In the genomic region with DNA sequence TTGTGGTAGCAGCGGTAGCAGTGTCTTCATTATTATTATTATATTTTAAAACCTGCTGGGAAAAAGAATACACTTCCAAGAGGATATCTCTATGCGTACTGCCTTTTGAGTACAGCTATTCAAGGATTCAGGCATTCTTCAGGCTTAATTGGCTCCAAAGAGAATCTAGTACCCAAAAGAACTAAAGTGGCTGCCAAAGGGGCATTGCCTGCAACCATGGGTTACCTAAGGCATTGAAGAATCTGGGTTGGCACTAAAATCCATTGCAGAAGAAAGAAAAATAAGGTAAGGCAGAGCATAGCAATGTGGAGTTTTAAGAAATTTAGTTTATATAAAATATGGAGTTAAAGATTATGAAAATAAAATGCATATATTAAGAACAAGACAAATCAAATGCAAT, we compare ENCODE assay signal across 16 cellular contexts.
DNase-seq lines count a peak whose midpoint lies in the region; ATAC-seq and TF ChIP-seq lines count a peak whose summit lies in the region.
"Had no signal": no experiment of that assay in that cellular context is flagged by ENCODE, and none has a peak within 500 bp of the region (broad histone marks: within the 10 kb centered on the region; RNA-seq: fewer than 3 reads in every experiment).

No MANE protein-coding gene starts in this region.

- TF ChIP-seq CTCF in brain (conservative IDR thresholded peaks at IDR 0.05) (no peak), neural progenitor cell (IDR thresholded peaks at IDR 0.05) (no peak)

- H3K27me3 ChIP-seq in neural progenitor cell, result no peaks in the 10 kb centered on the region

- H3K4me3 Mint-ChIP-seq in brain (peak overlapping the region in 2 of 5 experiments; percentile 11 to 39), neural progenitor cell (no peak overlapping the region)
- H3K4me3 Mint-ChIP-seq: CD4-positive, alpha-beta T cell; HFFc6 had no signal

- H3K36me3 Mint-ChIP-seq in brain, result no peaks in the 10 kb centered on the region
- no peaks in the 10 kb centered on the region for H3K36me3 Mint-ChIP-seq in neural progenitor cell

- H3K9me3 Mint-ChIP-seq in brain, result peaks cover 0 to 3% (median 2%) of the 10 kb centered on the region in 5 experiments
- H3K9me3 Mint-ChIP-seq in neural progenitor cell, result peaks cover 1% of the 10 kb centered on the region
- H3K9me3 Mint-ChIP-seq: CD4-positive, alpha-beta T cell had no signal

- ATAC-seq in HG03108 (IDR thresholded peaks at IDR 0.05; ENCODE audit: unreplicated experiment), result no peak
- no peak for ATAC-seq in HG02623 (IDR thresholded peaks at IDR 0.05; ENCODE audit: unreplicated experiment)
- ATAC-seq: HCT116 had no signal

- peaks cover 51% of the 10 kb centered on the region for H3K4me1 Mint-ChIP-seq in brain
- H3K4me1 Mint-ChIP-seq in neural progenitor cell, result peaks cover 13% of the 10 kb centered on the region

- H3K27me3 Mint-ChIP-seq in brain (no peaks in the 10 kb centered on the region), neural progenitor cell (ENCODE audit: insufficient read depth, low read depth) (no peaks in the 10 kb centered on the region)

- DNase-seq in globus pallidus (ENCODE audit: low spot score) (peak; percentile 68), neural progenitor cell (ENCODE audit: low spot score) (peak; percentile 21), NCI-H1694 (lab: John Stamatoyannopoulos, UW) (no peak)
- DNase-seq in activated CD8-positive, alpha-beta memory T cell treated with anti-CD3 and anti-CD28 coated beads, Interleukin-2, amount 50 U/mL, for 48 hours, result no peak
- DNase-seq: ACHN; Caco-2; CD4-positive, alpha-beta T cell; GDM1; GOT3; H7; HFFc6 had no signal

- no peaks in the 10 kb centered on the region for H3F3A ChIP-seq in neural progenitor cell (ENCODE audit: low read depth)

- no peak overlapping the region for H3K4me3 ChIP-seq in neural progenitor cell

- no peaks in the 10 kb centered on the region for H3K9me3 ChIP-seq in neural progenitor cell (ENCODE audit: low read depth)
- H3K9me3 ChIP-seq: Caco-2 had no signal

- no peak overlapping the region for H3K27ac ChIP-seq in neural progenitor cell
- H3K27ac ChIP-seq: C4-2B had no signal

- no peak overlapping the region for H3K4me2 ChIP-seq in neural progenitor cell

- no peaks in the 10 kb centered on the region for H3K36me3 ChIP-seq in neural progenitor cell

- H3K27ac Mint-ChIP-seq in brain (peak overlapping the region in 4 of 5 experiments; percentile 23 to 81 (median 62)), neural progenitor cell (no peak overlapping the region)
- H3K27ac Mint-ChIP-seq: CD4-positive, alpha-beta T cell; HFFc6 had no signal

- H3K9ac ChIP-seq in neural progenitor cell, result no peak overlapping the region

- H3K4me1 ChIP-seq in neural progenitor cell, result peaks cover 24% of the 10 kb centered on the region
- H3K4me1 ChIP-seq: Caco-2 had no signal

- no peak overlapping the region for H2AFZ ChIP-seq in neural progenitor cell (replicated peaks)

- H3K79me2 ChIP-seq in neural progenitor cell (ENCODE audit: low read depth), result no peaks in the 10 kb centered on the region

- H4K20me1 ChIP-seq in neural progenitor cell (ENCODE audit: low read depth), result peaks cover 6% of the 10 kb centered on the region

Comparison
In these comparisons a context has a peak if more than half of its experiments do, and no peak if none do; other contexts are left out.
1. DNase-seq: peak in globus pallidus (single experiment) and neural progenitor cell (single experiment); none in NCI-H1694 (single experiment) and activated CD8-positive, alpha-beta memory T cell treated with anti-CD3 and anti-CD28 coated beads, Interleukin-2, amount 50 U/mL, for 48 hours (single experiment).